Comparison of ENCODE assay signal across 21 cellular contexts in the genomic region with DNA sequence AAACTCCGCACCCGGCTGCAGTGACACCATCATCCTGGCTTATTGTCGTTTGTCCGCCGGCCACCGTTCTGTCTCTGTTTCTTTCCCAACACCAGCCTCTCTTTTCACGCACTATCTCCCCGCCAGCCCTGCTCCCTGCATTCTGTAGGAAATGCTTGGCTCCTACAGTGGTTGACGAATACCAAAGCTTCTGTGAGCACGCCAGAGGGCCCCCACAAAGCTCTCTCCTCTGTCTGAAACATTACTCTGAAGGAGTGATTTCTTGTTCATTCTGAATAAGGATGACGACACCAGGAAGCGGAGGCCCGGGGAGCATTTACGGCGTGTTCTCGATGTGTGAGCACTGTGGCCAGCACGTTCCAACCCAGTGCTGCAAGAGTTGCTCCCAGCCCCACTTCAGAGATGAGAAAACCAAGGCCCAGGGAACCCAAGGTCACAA. TPM values are rescaled to one million over a fixed set of nuclear protein-coding genes. Genes with fewer than 3 reads are reported as not detected.
DNase-seq lines count a peak whose midpoint lies in the region; ATAC-seq and TF ChIP-seq lines count a peak whose summit lies in the region.
"Had no signal": no experiment of that assay in that cellular context is flagged by ENCODE, and none has a peak within 500 bp of the region (broad histone marks: within the 10 kb centered on the region; RNA-seq: fewer than 3 reads in every experiment).

No MANE protein-coding gene starts in this region.

- H3K4me1 ChIP-seq in GM23338 (ENCODE audit: insufficient read depth): peaks cover 9% of the 10 kb centered on the region

- peaks cover 21% of the 10 kb centered on the region for H3K4me1 Mint-ChIP-seq in GM23338
- peaks cover 8% of the 10 kb centered on the region for H3K4me1 Mint-ChIP-seq in T-helper 17 cell
- peaks cover 62 to 83% of the 10 kb centered on the region in 2 donors for H3K4me1 Mint-ChIP-seq in immature natural killer cell
- peaks cover 23% of the 10 kb centered on the region for H3K4me1 Mint-ChIP-seq in type B pancreatic cell (ENCODE audit: unreplicated experiment)

- no peaks in the 10 kb centered on the region for H3K9me2 ChIP-seq in GM23338 (ENCODE audit: insufficient read depth)

- DNase-seq in GM23338 (ENCODE audit: low spot score) (no peak), T-helper 17 cell (no peak), immature natural killer cell (peak in 1 of 3 donors; percentile 31), type B pancreatic cell (ENCODE audit: extremely low spot score, unreplicated experiment) (peak; percentile 57), NCI-H187 (lab: John Stamatoyannopoulos, UW) (no peak), RKO (ENCODE audit: low spot score) (no peak), substantia nigra (lab: John Stamatoyannopoulos, UW) (no peak)
- DNase-seq: activated CD4-positive, alpha-beta T cell treated with anti-CD3 and anti-CD28 coated beads, Interleukin-2, amount 10 ng/mL, durations not matched to agents 7 days and 5 days; Caco-2; DMS79 treated with DMSO at 0.1 percent for 48 hours; kidney; NCI-H510A treated with DMSO at 0.1 percent for 48 hours; nucleus accumbens; retina; RPMI8226; T-helper 2 cell had no signal

- no peak overlapping the region for H3K4me3 Mint-ChIP-seq in GM23338
- no peak overlapping the region for H3K4me3 Mint-ChIP-seq in T-helper 17 cell
- peak overlapping the region in 3 of 5 donors; percentile 66 to 83 (median 74) for H3K4me3 Mint-ChIP-seq in immature natural killer cell
- no peak overlapping the region for H3K4me3 Mint-ChIP-seq in type B pancreatic cell
- H3K4me3 Mint-ChIP-seq: activated CD4-positive, alpha-beta T cell treated with anti-CD3 and anti-CD28 coated beads, Interleukin-2, amount 10 ng/mL, durations not matched to agents 7 days and 5 days; activated naive CD8-positive, alpha-beta T cell had no signal

- no peak overlapping the region for H2AFZ ChIP-seq in GM23338

- H3K36me3 ChIP-seq in GM23338 (ENCODE audit: insufficient read depth): no peaks in the 10 kb centered on the region
- H3K36me3 ChIP-seq: vagina had no signal

- H3K27me3 ChIP-seq in GM23338 (ENCODE audit: insufficient read depth): no peaks in the 10 kb centered on the region
- H3K27me3 ChIP-seq: vagina had no signal

- H3K27me3 Mint-ChIP-seq in GM23338 (ENCODE audit: insufficient read depth, low read depth, poor library complexity) (no peaks in the 10 kb centered on the region), T-helper 17 cell (no peaks in the 10 kb centered on the region), immature natural killer cell (ENCODE audit: low read depth in 3 of 3) (peaks cover 0 to 9% (median 3%) of the 10 kb centered on the region in 3 donors), type B pancreatic cell (no peaks in the 10 kb centered on the region)
- H3K27me3 Mint-ChIP-seq: activated naive CD8-positive, alpha-beta T cell had no signal

- H3K9me3 Mint-ChIP-seq in GM23338 (peaks cover 11% of the 10 kb centered on the region; the same call in 2 of the 3 replicates), immature natural killer cell (peaks cover 13 to 27% (median 20%) of the 10 kb centered on the region in 6 donors), type B pancreatic cell (peaks cover 11% of the 10 kb centered on the region)

- H3K79me2 ChIP-seq in GM23338 (replicated peaks; ENCODE audit: insufficient read depth): peaks cover 2% of the 10 kb centered on the region

- no peak overlapping the region for H3K4me2 ChIP-seq in GM23338

- H3K27ac Mint-ChIP-seq in GM23338 (no peak overlapping the region), T-helper 17 cell (peak overlapping the region; percentile 19), immature natural killer cell (peak overlapping the region; percentile 21 to 96 (median 92)), type B pancreatic cell (no peak overlapping the region)
- H3K27ac Mint-ChIP-seq: activated CD4-positive, alpha-beta T cell treated with anti-CD3 and anti-CD28 coated beads, Interleukin-2, amount 10 ng/mL, durations not matched to agents 7 days and 5 days; activated naive CD8-positive, alpha-beta T cell; activated T-helper 2 cell treated with anti-CD3 and anti-CD28 coated beads, Interferon-gamma antibody, Interleukin-2, Interleukin-4, amounts not matched to agents 10 μg/mL and 5 μg/mL and 100 μg/mL, durations not matched to agents 14 hours and 24 hours and 36 hours had no signal

- H3K36me3 Mint-ChIP-seq in GM23338 (ENCODE audit: low read depth) (no peaks in the 10 kb centered on the region; the same call in 2 of the 3 replicates), T-helper 17 cell (ENCODE audit: low read depth) (no peaks in the 10 kb centered on the region), immature natural killer cell (peaks cover 19 to 27% (median 22%) of the 10 kb centered on the region in 3 donors), type B pancreatic cell (peaks cover 4% of the 10 kb centered on the region)

- H3K27ac ChIP-seq in GM23338 (ENCODE audit: low read depth): no peak overlapping the region
- no peak overlapping the region for H3K27ac ChIP-seq in substantia nigra (ENCODE audit: low read depth, low read length, poor library complexity, severe bottlenecking)
- H3K27ac ChIP-seq: SK-N-MC, vagina, VCaP had no signal

- no peak overlapping the region for H3K4me3 ChIP-seq in GM23338
- H3K4me3 ChIP-seq: SK-N-MC, vagina had no signal

- H4K20me1 ChIP-seq in GM23338 (replicated peaks; ENCODE audit: insufficient read depth): no peaks in the 10 kb centered on the region

- TF ChIP-seq CTCF in GM23338 (conservative IDR thresholded peaks at IDR 0.05; ENCODE audit: low read depth in 2 of 2) (no peak), type B pancreatic cell (conservative IDR thresholded peaks at IDR 0.05) (no peak)

- no peaks in the 10 kb centered on the region for H3F3A ChIP-seq in GM23338 (replicated peaks; ENCODE audit: low read depth)

- ATAC-seq in GM23338 (peak; percentile 37; the same call in 1 of the 3 replicates), T-helper 17 cell (no peak)

- no peaks in the 10 kb centered on the region for H3K9me3 ChIP-seq in T-helper 17 cell (ENCODE audit: control insufficient read depth, low read length, poor library complexity, severe bottlenecking)

TF ChIP-seq in GM23338, 12 proteins besides CTCF, POLR2A, EP300 and RAD21 (continues in another document):
- TF ChIP-seq STAT1 (IDR thresholded peaks at IDR 0.05; ENCODE audit: unreplicated experiment) (no peak), ZNF114 (CRISPR knock-in tag; IDR thresholded peaks at IDR 0.05) (no peak), EZH2phosphoT487 (IDR thresholded peaks at IDR 0.05; ENCODE audit: unreplicated experiment) (no peak), NANOG (IDR thresholded peaks at IDR 0.05; ENCODE audit: borderline replicate concordance) (no peak), CREB1 (CRISPR knock-in tag; IDR thresholded peaks at IDR 0.05; ENCODE audit: low read depth) (no peak), ZNF331 (CRISPR knock-in tag; IDR thresholded peaks at IDR 0.05; ENCODE audit: low read depth) (no peak), JUNB (IDR thresholded peaks at IDR 0.05; ENCODE audit: unreplicated experiment) (no peak), EZH2 (IDR thresholded peaks at IDR 0.05; ENCODE audit: low read depth, unreplicated experiment) (no peak)
- TF ChIP-seq, protein P1, sequence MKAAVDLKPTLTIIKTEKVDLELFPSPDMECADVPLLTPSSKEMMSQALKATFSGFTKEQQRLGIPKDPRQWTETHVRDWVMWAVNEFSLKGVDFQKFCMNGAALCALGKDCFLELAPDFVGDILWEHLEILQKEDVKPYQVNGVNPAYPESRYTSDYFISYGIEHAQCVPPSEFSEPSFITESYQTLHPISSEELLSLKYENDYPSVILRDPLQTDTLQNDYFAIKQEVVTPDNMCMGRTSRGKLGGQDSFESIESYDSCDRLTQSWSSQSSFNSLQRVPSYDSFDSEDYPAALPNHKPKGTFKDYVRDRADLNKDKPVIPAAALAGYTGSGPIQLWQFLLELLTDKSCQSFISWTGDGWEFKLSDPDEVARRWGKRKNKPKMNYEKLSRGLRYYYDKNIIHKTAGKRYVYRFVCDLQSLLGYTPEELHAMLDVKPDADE (IDR thresholded peaks at IDR 0.05): no peak

RNA-seq across cellular contexts. Expression of gene ADCY9, which starts 58.8 kb away (rescaled TPM):
- 18.3 and 21.0 TPM in 2 replicates for total RNA-seq in GM23338 (2014; rRNA removed; shearing (Covaris generic))
- polyA plus RNA-seq in GM23338 (2016; fragmentation: Nextera tagmentation; extraction: Ambion mirVana): 1.8 and 2.2 TPM in 2 replicates
- total RNA-seq in T-helper 17 cell: 10 to 100 TPM; 11.5 to 12.6 TPM
- polyA plus RNA-seq in immature natural killer cell: 1 to 10 TPM; 1.1 to 1.5 (median 1.4) TPM
- total RNA-seq in type B pancreatic cell (ENCODE audit: low replicate concordance): 13.9 and 17.0 TPM in 2 replicates

Comparison
In these comparisons a context has a peak if more than half of its experiments do, and no peak if none do; other contexts are left out.
1. H3K27ac Mint-ChIP-seq: peak in T-helper 17 cell (single experiment) and immature natural killer cell (6 of 6); none in GM23338 (single experiment) and type B pancreatic cell (single experiment).
2. H3K4me3 Mint-ChIP-seq: peak in immature natural killer cell (3 of 5); none in GM23338 (single experiment), T-helper 17 cell (single experiment) and type B pancreatic cell (single experiment).